In the genomic region with DNA sequence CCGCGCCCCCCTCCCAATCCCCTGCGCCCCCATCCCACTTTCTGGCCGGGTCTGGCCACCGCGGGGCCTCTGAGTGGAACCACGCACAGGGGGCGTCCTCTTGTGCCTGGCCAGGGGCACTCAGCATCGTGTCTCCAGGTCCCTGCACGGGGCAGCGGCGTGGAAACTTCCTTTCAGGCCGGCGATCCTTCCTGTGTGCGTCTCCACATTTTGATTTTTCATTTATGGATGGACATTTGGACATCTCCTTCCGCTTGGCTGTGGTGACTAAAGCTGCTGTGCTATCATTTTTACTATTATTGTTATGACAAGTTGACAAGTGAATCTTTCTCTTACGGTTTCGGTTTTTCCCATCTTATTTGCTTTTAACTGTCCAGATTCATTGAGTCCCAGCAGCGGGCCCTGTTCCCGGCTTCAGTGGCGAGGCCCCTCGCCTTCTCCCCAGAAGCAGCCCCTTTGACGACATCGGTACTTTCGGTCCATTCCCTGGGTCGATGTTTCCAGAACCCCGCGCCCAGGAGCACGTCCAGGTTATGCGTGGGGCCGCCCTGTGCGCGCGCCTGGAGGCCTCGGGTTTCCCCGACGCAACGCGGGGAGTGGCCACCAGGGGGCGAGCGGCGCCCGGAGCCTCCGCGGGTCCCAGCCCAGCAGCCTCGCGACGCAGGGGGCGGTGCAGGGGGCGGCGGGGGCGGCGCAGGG, we compare ENCODE assay signal across 8 cellular contexts. TPM values are rescaled to one million over a fixed set of nuclear protein-coding genes. Genes with fewer than 3 reads are reported as not detected.
DNase-seq lines count a peak whose midpoint lies in the region; ATAC-seq, FAIRE-seq and TF ChIP-seq lines count a peak whose summit lies in the region.

No MANE protein-coding gene starts in this region.

- H3K4me3 ChIP-seq in HEK293 (ENCODE audit: low read depth, low read length), result peak overlapping the region; percentile 30
- peak overlapping the region; percentile 44 for H3K4me3 ChIP-seq in bronchial epithelial cell (ENCODE audit: low read depth, low read length)

- POLR2A ChIA-PET in HEK293 (lab: Yijun Ruan, JAX), result interaction anchor here (0.6 kb wide), 1 partner anchor 14 kb away, joined by 3 read pairs; no protein-coding TSS in a partner anchor

- no peaks in the 10 kb centered on the region for H3K36me3 ChIP-seq in HEK293 (ENCODE audit: control insufficient read depth in 2 of 2, insufficient read depth in 1 of 2, low read length in 2 of 2)
- no peaks in the 10 kb centered on the region for H3K36me3 ChIP-seq in bronchial epithelial cell (ENCODE audit: control insufficient read depth, insufficient read depth, low read length)

- no peak for FAIRE-seq in bronchial epithelial cell (lab: Jason Lieb, UNC)

- peaks cover 6% of the 10 kb centered on the region; the same call in 1 of the 2 replicates for H3K4me1 ChIP-seq in HEK293 (ENCODE audit: control insufficient read depth, insufficient read depth, low read length)

- no peak for ATAC-seq in GM21717 (IDR thresholded peaks at IDR 0.05; ENCODE audit: unreplicated experiment)

- no peaks in the 10 kb centered on the region for H3K27me3 ChIP-seq in bronchial epithelial cell (ENCODE audit: control insufficient read depth, insufficient read depth, low read length)

- TF ChIP-seq CTCF in HEK293 (tag by site-specific recombination; IDR thresholded peaks at IDR 0.05) (peak; percentile 94), bronchial epithelial cell (IDR thresholded peaks at IDR 0.05; ENCODE audit: insufficient read depth, low read length, severe bottlenecking) (peak; percentile 84)

- DNase-seq in DMS153 (lab: John Stamatoyannopoulos, UW) (peak; percentile 22), NCI-H2107 (lab: John Stamatoyannopoulos, UW) (peak; percentile 60), bronchial epithelial cell (ENCODE audit: low read depth) (peak; percentile 16), islet precursor cell (peak; percentile 86)
- DNase-seq in activated CD4-positive, CD25-positive, alpha-beta regulatory T cell (lab: John Stamatoyannopoulos, UW), result peak; percentile 83 to 84 (median 84)
- peak; percentile 74 to 92 (median 75) for DNase-seq in stimulated activated CD4-positive, alpha-beta T cell treated with anti-CD3 and anti-CD28 coated beads, Interleukin-12 subunit alpha, Interleukin-12 subunit beta, amount 100 ng/mL, for 48 hours (ENCODE audit: low read depth in 2 of 3, low spot score in 1 of 3)

- H3K9me3 ChIP-seq in HEK293 (ENCODE audit: control insufficient read depth, insufficient read depth, low read depth, low read length), result no peaks in the 10 kb centered on the region

- CTCF ChIA-PET in HEK293 (lab: Yijun Ruan, JAX), result interaction anchor here (0.9 to 1.0 kb wide), 2 partner anchors 43 to 272 kb away, joined by 3 to 4 read pairs; no protein-coding TSS in a partner anchor

- H3K27ac ChIP-seq in HEK293 (ENCODE audit: extremely low read depth, low read depth, low read length), result peak overlapping the region; percentile 39; the same call in 1 of the 2 replicates

TF ChIP-seq in HEK293, 187 proteins besides CTCF, POLR2A, EP300 and RAD21 (continues in another document):
- TF ChIP-seq ZBTB8A (tag by site-specific recombination; IDR thresholded peaks at IDR 0.05) (peak; percentile 63), ZNF677 (tag by site-specific recombination; IDR thresholded peaks at IDR 0.05) (no peak), ZNF174 (tag by site-specific recombination; IDR thresholded peaks at IDR 0.05) (no peak), ZFP41 (tag by site-specific recombination; IDR thresholded peaks at IDR 0.05; ENCODE audit: borderline replicate concordance) (no peak), ZNF600 (tag by site-specific recombination; IDR thresholded peaks at IDR 0.05) (peak; percentile 81), FEZF1 (tag by site-specific recombination; IDR thresholded peaks at IDR 0.05) (no peak), ZIC2 (tag by site-specific recombination; IDR thresholded peaks at IDR 0.05) (peak; percentile 67), ZNF423 (tag by site-specific recombination; IDR thresholded peaks at IDR 0.05) (no peak), ZNF549 (tag by site-specific recombination; IDR thresholded peaks at IDR 0.05) (peak; percentile 100), YY1 (tag by site-specific recombination; IDR thresholded peaks at IDR 0.05) (0 out of 2 replicates have a peak, but pooled peaks have one; percentile 32), KLF8 (tag by site-specific recombination; IDR thresholded peaks at IDR 0.05) (peak; percentile 67; the same call in 1 of the 2 replicates), ZEB2 (tag by site-specific recombination; IDR thresholded peaks at IDR 0.05) (peak; percentile 61; the same call in 1 of the 2 replicates), ZNF202 (tag by site-specific recombination; IDR thresholded peaks at IDR 0.05; ENCODE audit: borderline replicate concordance) (no peak), ZNF184 (tag by site-specific recombination; IDR thresholded peaks at IDR 0.05) (peak; percentile 63), ZNF777 (tag by site-specific recombination; IDR thresholded peaks at IDR 0.05; ENCODE audit: borderline replicate concordance) (peak; percentile 77; the same call in 1 of the 2 replicates), SALL2 (tag by site-specific recombination; IDR thresholded peaks at IDR 0.05; ENCODE audit: borderline replicate concordance) (no peak), ZNF140 (tag by site-specific recombination; IDR thresholded peaks at IDR 0.05) (no peak), ZNF248 (tag by site-specific recombination; IDR thresholded peaks at IDR 0.05) (no peak), ZNF707 (tag by site-specific recombination; IDR thresholded peaks at IDR 0.05) (no peak)
- TF ChIP-seq, protein P1, sequence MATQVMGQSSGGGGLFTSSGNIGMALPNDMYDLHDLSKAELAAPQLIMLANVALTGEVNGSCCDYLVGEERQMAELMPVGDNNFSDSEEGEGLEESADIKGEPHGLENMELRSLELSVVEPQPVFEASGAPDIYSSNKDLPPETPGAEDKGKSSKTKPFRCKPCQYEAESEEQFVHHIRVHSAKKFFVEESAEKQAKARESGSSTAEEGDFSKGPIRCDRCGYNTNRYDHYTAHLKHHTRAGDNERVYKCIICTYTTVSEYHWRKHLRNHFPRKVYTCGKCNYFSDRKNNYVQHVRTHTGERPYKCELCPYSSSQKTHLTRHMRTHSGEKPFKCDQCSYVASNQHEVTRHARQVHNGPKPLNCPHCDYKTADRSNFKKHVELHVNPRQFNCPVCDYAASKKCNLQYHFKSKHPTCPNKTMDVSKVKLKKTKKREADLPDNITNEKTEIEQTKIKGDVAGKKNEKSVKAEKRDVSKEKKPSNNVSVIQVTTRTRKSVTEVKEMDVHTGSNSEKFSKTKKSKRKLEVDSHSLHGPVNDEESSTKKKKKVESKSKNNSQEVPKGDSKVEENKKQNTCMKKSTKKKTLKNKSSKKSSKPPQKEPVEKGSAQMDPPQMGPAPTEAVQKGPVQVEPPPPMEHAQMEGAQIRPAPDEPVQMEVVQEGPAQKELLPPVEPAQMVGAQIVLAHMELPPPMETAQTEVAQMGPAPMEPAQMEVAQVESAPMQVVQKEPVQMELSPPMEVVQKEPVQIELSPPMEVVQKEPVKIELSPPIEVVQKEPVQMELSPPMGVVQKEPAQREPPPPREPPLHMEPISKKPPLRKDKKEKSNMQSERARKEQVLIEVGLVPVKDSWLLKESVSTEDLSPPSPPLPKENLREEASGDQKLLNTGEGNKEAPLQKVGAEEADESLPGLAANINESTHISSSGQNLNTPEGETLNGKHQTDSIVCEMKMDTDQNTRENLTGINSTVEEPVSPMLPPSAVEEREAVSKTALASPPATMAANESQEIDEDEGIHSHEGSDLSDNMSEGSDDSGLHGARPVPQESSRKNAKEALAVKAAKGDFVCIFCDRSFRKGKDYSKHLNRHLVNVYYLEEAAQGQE (tag by site-specific recombination; IDR thresholded peaks at IDR 0.05), result no peak; the same call in 1 of the 2 replicates
- TF ChIP-seq, protein P2, sequence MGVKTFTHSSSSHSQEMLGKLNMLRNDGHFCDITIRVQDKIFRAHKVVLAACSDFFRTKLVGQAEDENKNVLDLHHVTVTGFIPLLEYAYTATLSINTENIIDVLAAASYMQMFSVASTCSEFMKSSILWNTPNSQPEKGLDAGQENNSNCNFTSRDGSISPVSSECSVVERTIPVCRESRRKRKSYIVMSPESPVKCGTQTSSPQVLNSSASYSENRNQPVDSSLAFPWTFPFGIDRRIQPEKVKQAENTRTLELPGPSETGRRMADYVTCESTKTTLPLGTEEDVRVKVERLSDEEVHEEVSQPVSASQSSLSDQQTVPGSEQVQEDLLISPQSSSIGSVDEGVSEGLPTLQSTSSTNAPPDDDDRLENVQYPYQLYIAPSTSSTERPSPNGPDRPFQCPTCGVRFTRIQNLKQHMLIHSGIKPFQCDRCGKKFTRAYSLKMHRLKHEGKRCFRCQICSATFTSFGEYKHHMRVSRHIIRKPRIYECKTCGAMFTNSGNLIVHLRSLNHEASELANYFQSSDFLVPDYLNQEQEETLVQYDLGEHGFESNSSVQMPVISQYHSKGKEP (tag by site-specific recombination; IDR thresholded peaks at IDR 0.05), result no peak
- TF ChIP-seq, protein P3, sequence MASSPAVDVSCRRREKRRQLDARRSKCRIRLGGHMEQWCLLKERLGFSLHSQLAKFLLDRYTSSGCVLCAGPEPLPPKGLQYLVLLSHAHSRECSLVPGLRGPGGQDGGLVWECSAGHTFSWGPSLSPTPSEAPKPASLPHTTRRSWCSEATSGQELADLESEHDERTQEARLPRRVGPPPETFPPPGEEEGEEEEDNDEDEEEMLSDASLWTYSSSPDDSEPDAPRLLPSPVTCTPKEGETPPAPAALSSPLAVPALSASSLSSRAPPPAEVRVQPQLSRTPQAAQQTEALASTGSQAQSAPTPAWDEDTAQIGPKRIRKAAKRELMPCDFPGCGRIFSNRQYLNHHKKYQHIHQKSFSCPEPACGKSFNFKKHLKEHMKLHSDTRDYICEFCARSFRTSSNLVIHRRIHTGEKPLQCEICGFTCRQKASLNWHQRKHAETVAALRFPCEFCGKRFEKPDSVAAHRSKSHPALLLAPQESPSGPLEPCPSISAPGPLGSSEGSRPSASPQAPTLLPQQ (tag by site-specific recombination; IDR thresholded peaks at IDR 0.05), result peak; percentile 59

RNA-seq across cellular contexts. Expression of a gene that starts 12.4 kb away (rescaled TPM):
- total RNA-seq in bronchial epithelial cell, result 2.2 and 4.5 TPM in 2 replicates

Comparison
In these comparisons a context has a peak if more than half of its experiments do, and no peak if none do; other contexts are left out.
1. DNase-seq: peak in every context shown above with its lines; median percentile 86 in islet precursor cell; 84 in activated CD4-positive, CD25-positive, alpha-beta regulatory T cell; 75 in stimulated activated CD4-positive, alpha-beta T cell treated with anti-CD3 and anti-CD28 coated beads, Interleukin-12 subunit alpha, Interleukin-12 subunit beta, amount 100 ng/mL, for 48 hours; 60 in NCI-H2107; 22 in DMS153; 16 in bronchial epithelial cell.